In genomic region chr7:139230078-139230477, GRCh38 we compare ENCODE assay signal across 7 cellular contexts. TPM values are rescaled to one million over a fixed set of nuclear protein-coding genes. Genes with fewer than 3 reads are reported as not detected.
DNase-seq lines count a peak whose midpoint lies in the region; ATAC-seq and TF ChIP-seq lines count a peak whose summit lies in the region.

No MANE protein-coding gene starts in this region.

- no peaks in the 10 kb centered on the region; the same call in 1 of the 2 replicates for H3K27me3 Mint-ChIP-seq in WTC11 (ENCODE audit: low read depth)

- no peak for TF ChIP-seq CTCF in HL-60 (IDR thresholded peaks at IDR 0.05; ENCODE audit: insufficient read depth, low read length)
- TF ChIP-seq CTCF in WTC11 (IDR thresholded peaks at IDR 0.05), result no peak
- no peak for TF ChIP-seq CTCF in spleen (IDR thresholded peaks at IDR 0.05 in 8 of 11, conservative IDR thresholded peaks at IDR 0.05 in 3 of 11)

- DNase-seq in HL-60 (ENCODE audit: low read depth in 1 of 2, low spot score in 1 of 2) (no peak), WTC11 (ENCODE audit: low spot score) (no peak), right cardiac atrium (no peak), spleen (no peak), kidney glomerular epithelial cell (lab: John Stamatoyannopoulos, UW) (no peak), posterior vena cava (ENCODE audit: low spot score) (no peak)

- WGBS in right cardiac atrium, result 59% methylated on average over 8 of the region's 8 CpGs
- WGBS in spleen, 5 donors, result 76 to 82% (median 79%) methylated on average over 8 of the region's 8 CpGs

- intact Hi-C loops in right cardiac atrium (cut with DNase I), result no loop called here
- intact Hi-C loops in spleen (cut with DNase I; ENCODE audit: low total_unique reads), result no loop called here
- intact Hi-C loops in posterior vena cava (cut with DNase I), result no loop called here

- peak overlapping the region; percentile 63; the same call in 1 of the 2 replicates for H3K4me3 ChIP-seq in HL-60 (replicated peaks; ENCODE audit: insufficient read depth, low read length)
- peak overlapping the region; percentile 77 for H3K4me3 ChIP-seq in right cardiac atrium (ENCODE audit: low read length)
- peak overlapping the region in 6 of 8 donors; percentile 87 to 99 (median 94) for H3K4me3 ChIP-seq in spleen

- no peaks in the 10 kb centered on the region for H3K9me3 ChIP-seq in right cardiac atrium (ENCODE audit: control insufficient read depth, low read length)
- H3K9me3 ChIP-seq in spleen, result no peaks in the 10 kb centered on the region

- H3K4me1 ChIP-seq in right cardiac atrium (ENCODE audit: control insufficient read depth, insufficient read depth, low read length), result no peaks in the 10 kb centered on the region
- H3K4me1 ChIP-seq in spleen, result peaks cover 6 to 44% (median 36%) of the 10 kb centered on the region in 6 donors

- H3K4me3 Mint-ChIP-seq in WTC11, result peak overlapping the region; percentile 96

- POLR2A ChIA-PET in WTC11 (lab: Charles Lee), result interaction anchor here (0.5 to 1.0 kb wide), 2 partner anchors 96 to 129 kb away, joined by 3 to 5 read pairs; a partner anchor contains a TSS

- CTCF ChIA-PET in WTC11 (lab: Charles Lee), result interaction anchor here (0.6 to 1.3 kb wide), 2 partner anchors 30 to 205 kb away, joined by 4 read pairs; no protein-coding TSS in a partner anchor

- H3K36me3 Mint-ChIP-seq in WTC11, result peaks cover 4% of the 10 kb centered on the region; the same call in 1 of the 2 replicates

- TF ChIP-seq POLR2A in spleen (IDR thresholded peaks at IDR 0.05), result no peak

- H3K27ac ChIP-seq in HL-60 (replicated peaks), result peak overlapping the region; percentile 93
- no peak overlapping the region for H3K27ac ChIP-seq in right cardiac atrium (ENCODE audit: low read length)
- H3K27ac ChIP-seq in spleen, result peak overlapping the region in 6 of 8 donors; percentile 81 to 95 (median 94)

- peaks cover 25% of the 10 kb centered on the region for H3K4me1 Mint-ChIP-seq in WTC11

- H3K9me3 Mint-ChIP-seq in WTC11, result peaks cover under 1% of the 10 kb centered on the region; the same call in 1 of the 2 replicates

- H3K27ac Mint-ChIP-seq in WTC11, result peak overlapping the region; percentile 98

- H3K36me3 ChIP-seq in spleen, result no peaks in the 10 kb centered on the region

- H3K27me3 ChIP-seq in HL-60 (ENCODE audit: insufficient read depth, poor library complexity, severe bottlenecking) (no peaks in the 10 kb centered on the region), right cardiac atrium (ENCODE audit: control insufficient read depth, insufficient read depth) (no peaks in the 10 kb centered on the region), spleen (replicated peaks in 1 of 7) (no peaks in the 10 kb centered on the region)

- no peak for ATAC-seq in WTC11
- no peak for ATAC-seq in right cardiac atrium
- ATAC-seq in GM21737 (IDR thresholded peaks at IDR 0.05; ENCODE audit: unreplicated experiment), result no peak

TF ChIP-seq in WTC11, 78 proteins besides CTCF, POLR2A, EP300 and RAD21:
- no peak for TF ChIP-seq ZNF219 (CRISPR knock-in tag; IDR thresholded peaks at IDR 0.05; ENCODE audit: borderline replicate concordance)
- TF ChIP-seq STAT6 (CRISPR knock-in tag; conservative IDR thresholded peaks at IDR 0.05; ENCODE audit: low read depth), result no peak
- no peak for TF ChIP-seq PRRX2 (CRISPR knock-in tag; IDR thresholded peaks at IDR 0.05)
TF ChIP-seq in WTC11: peak in this region for 0.

RNA-seq across cellular contexts. Expression of gene UBN2, which starts 1.0 kb away (rescaled TPM):
- total RNA-seq in WTC11 (2021) (32.9 to 39.0 TPM (median 33.1 TPM) in 3 replicates), right cardiac atrium (10 to 100 TPM; 14.1 to 20.2 (median 16.0) TPM), spleen (10 to 100 TPM; 14.6 to 23.4 (median 19.1) TPM), posterior vena cava (10 to 100 TPM; 18.8 to 19.3 TPM)
- polyA plus RNA-seq in right cardiac atrium (3.1 TPM), spleen (1 to 10 TPM; 1.2 to 2.0 (median 1.3) TPM)
